8 cellular contexts compared by ENCODE assay signal in genomic region chr15:63043391-63044076, GRCh38. TPM values are rescaled to one million over a fixed set of nuclear protein-coding genes. Genes with fewer than 3 reads are reported as not detected.
A peak's percentile ranks its signal among the peaks of the same experiment; 100 is the strongest.
DNase-seq lines count a peak whose midpoint lies in the region; ATAC-seq and TF ChIP-seq lines count a peak whose summit lies in the region.

No MANE protein-coding gene starts in this region.

- intact Hi-C loops in posterior vena cava (cut with DNase I): loop anchor here in 1 of 2 donors (5.0 kb wide), 1 partner anchor 196 kb away; no protein-coding TSS in a partner anchor

- H3K27ac Mint-ChIP-seq in activated CD8-positive, alpha-beta T cell treated with anti-CD3 and anti-CD28 coated beads, Interleukin-2, amount 10 ng/mL, durations not matched to agents 7 days and 5 days: no peak overlapping the region
- no peak overlapping the region for H3K27ac Mint-ChIP-seq in glutamatergic neuron (ENCODE audit: unreplicated experiment)

- H3K36me3 Mint-ChIP-seq in activated CD8-positive, alpha-beta T cell treated with anti-CD3 and anti-CD28 coated beads, Interleukin-2, amount 10 ng/mL, durations not matched to agents 7 days and 5 days (ENCODE audit: low read depth): no peaks in the 10 kb centered on the region
- H3K36me3 Mint-ChIP-seq in glutamatergic neuron (ENCODE audit: unreplicated experiment): no peaks in the 10 kb centered on the region

- peaks cover 13% of the 10 kb centered on the region for H3K4me1 Mint-ChIP-seq in activated CD8-positive, alpha-beta T cell treated with anti-CD3 and anti-CD28 coated beads, Interleukin-2, amount 10 ng/mL, durations not matched to agents 7 days and 5 days (ENCODE audit: low read depth)
- H3K4me1 Mint-ChIP-seq in glutamatergic neuron (ENCODE audit: low read depth, unreplicated experiment): peaks cover 11% of the 10 kb centered on the region

- DNase-seq in SIG-M5 treated with dmso at 0.1 percent for 504 hours (lab: John Stamatoyannopoulos, UW; ENCODE audit: unreplicated experiment): peak; percentile 33
- DNase-seq in SIG-M5 (lab: John Stamatoyannopoulos, UW): no peak
- no peak for DNase-seq in activated CD8-positive, alpha-beta T cell treated with anti-CD3 and anti-CD28 coated beads, Interleukin-2, amount 10 ng/mL, durations not matched to agents 7 days and 5 days
- DNase-seq in glutamatergic neuron: peak; percentile 38
- DNase-seq in posterior vena cava (ENCODE audit: low spot score): peak; percentile 86
- no peak for DNase-seq in NCI-H2227 treated with DMSO at 0.1 percent for 48 hours (lab: John Stamatoyannopoulos, UW)

- POLR2A ChIA-PET in activated CD8-positive, alpha-beta T cell treated with anti-CD3 and anti-CD28 coated beads, Interleukin-2, amount 10 ng/mL, durations not matched to agents 7 days and 5 days (lab: Charles Lee): no interaction called here

- no peak for ATAC-seq in activated CD8-positive, alpha-beta T cell treated with anti-CD3 and anti-CD28 coated beads, Interleukin-2, amount 10 ng/mL, durations not matched to agents 7 days and 5 days
- no peak for ATAC-seq in HG02759 (IDR thresholded peaks at IDR 0.05; ENCODE audit: unreplicated experiment)
- ATAC-seq in GM19324 (IDR thresholded peaks at IDR 0.05; ENCODE audit: low FRiP score, unreplicated experiment): no peak

- no peak for TF ChIP-seq CTCF in glutamatergic neuron (IDR thresholded peaks at IDR 0.05; ENCODE audit: partially characterized antibody, unreplicated experiment)

- peak overlapping the region; percentile 42 for H3K4me3 Mint-ChIP-seq in activated CD8-positive, alpha-beta T cell treated with anti-CD3 and anti-CD28 coated beads, Interleukin-2, amount 10 ng/mL, durations not matched to agents 7 days and 5 days
- H3K4me3 Mint-ChIP-seq in glutamatergic neuron (ENCODE audit: unreplicated experiment): peak overlapping the region; percentile 89

- H3K9me3 Mint-ChIP-seq in activated CD8-positive, alpha-beta T cell treated with anti-CD3 and anti-CD28 coated beads, Interleukin-2, amount 10 ng/mL, durations not matched to agents 7 days and 5 days (ENCODE audit: insufficient read depth): no peaks in the 10 kb centered on the region
- peaks cover 2% of the 10 kb centered on the region for H3K9me3 Mint-ChIP-seq in glutamatergic neuron (ENCODE audit: unreplicated experiment)

- peaks cover 76% of the 10 kb centered on the region for H3K27me3 Mint-ChIP-seq in activated CD8-positive, alpha-beta T cell treated with anti-CD3 and anti-CD28 coated beads, Interleukin-2, amount 10 ng/mL, durations not matched to agents 7 days and 5 days (ENCODE audit: low read depth)
- peaks cover 16% of the 10 kb centered on the region for H3K27me3 Mint-ChIP-seq in glutamatergic neuron (ENCODE audit: unreplicated experiment)

- CTCF ChIA-PET in activated CD8-positive, alpha-beta T cell treated with anti-CD3 and anti-CD28 coated beads, Interleukin-2, amount 10 ng/mL, durations not matched to agents 7 days and 5 days (lab: Charles Lee): no interaction called here

RNA-seq across cellular contexts. Expression of gene TPM1, which starts 1.0 kb away (rescaled TPM):
- 1 to 10 TPM; 7.4 to 7.8 TPM for total RNA-seq in activated CD8-positive, alpha-beta T cell treated with anti-CD3 and anti-CD28 coated beads, Interleukin-2, amount 10 ng/mL, durations not matched to agents 7 days and 5 days
- total RNA-seq in glutamatergic neuron (ENCODE audit: unreplicated experiment) (255 TPM), posterior vena cava (1,000 to 10,000 TPM; 1,343 to 1,694 TPM)

Comparison
In these comparisons a context has a peak if more than half of its experiments do, and no peak if none do; other contexts are left out.
1. DNase-seq: peak in SIG-M5 treated with dmso at 0.1 percent for 504 hours (single experiment), glutamatergic neuron (single experiment) and posterior vena cava (single experiment); none in SIG-M5 (single experiment), activated CD8-positive, alpha-beta T cell treated with anti-CD3 and anti-CD28 coated beads, Interleukin-2, amount 10 ng/mL, durations not matched to agents 7 days and 5 days (single experiment) and NCI-H2227 treated with DMSO at 0.1 percent for 48 hours (single experiment).
2. RNA of gene TPM1, which starts 1.0 kb away (total RNA-seq): 1,343 to 1,694 TPM in posterior vena cava and 255 TPM in glutamatergic neuron (single experiment); 7.4 to 7.8 TPM in activated CD8-positive, alpha-beta T cell treated with anti-CD3 and anti-CD28 coated beads, Interleukin-2, amount 10 ng/mL, durations not matched to agents 7 days and 5 days; every median in the first group is over 10 times any median in the second.